1 cellular context compared by ENCODE assay signal in the genomic region with DNA sequence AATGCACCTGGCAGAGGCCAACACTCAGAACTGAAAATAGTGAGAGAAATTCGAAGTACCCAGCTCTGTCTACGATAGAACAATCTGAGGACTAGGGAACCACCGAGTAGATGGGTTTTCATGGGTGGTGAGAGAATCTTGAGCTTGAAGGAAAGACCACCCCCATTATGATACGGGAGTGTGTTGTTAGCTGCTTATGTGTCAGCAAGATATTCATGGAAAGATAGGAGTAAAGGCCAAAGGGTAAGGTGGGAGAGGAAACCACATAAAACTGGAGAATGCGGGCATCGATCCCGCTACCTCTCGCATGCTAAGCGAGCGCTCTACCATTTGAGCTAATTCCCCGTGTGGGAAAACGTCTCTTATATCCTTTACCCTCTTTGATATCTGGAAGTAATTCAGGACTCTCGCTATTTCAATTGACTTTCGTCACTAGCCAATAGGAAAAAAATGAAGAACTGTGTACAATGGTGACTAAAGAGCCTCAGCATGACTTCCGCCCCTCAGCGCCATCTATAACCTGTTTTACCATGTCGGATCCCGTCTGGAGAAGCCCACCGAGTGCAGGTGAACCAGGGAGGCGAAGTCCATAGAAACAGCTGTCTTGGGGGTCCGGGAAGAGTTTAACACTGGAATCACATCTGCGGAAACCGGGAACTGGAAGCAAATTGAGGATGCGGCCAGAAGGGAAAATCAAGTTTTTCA.
TF ChIP-seq lines count a peak whose summit lies in the region.

No MANE protein-coding gene starts in this region.

TF ChIP-seq in IMR-90, 13 proteins besides CTCF, POLR2A, EP300 and RAD21 (continued from another document):
- TF ChIP-seq CEBPB (IDR thresholded peaks at IDR 0.05; ENCODE audit: low read depth, low read length) (peak; percentile 30; the same call in 1 of the 2 replicates), MAZ (IDR thresholded peaks at IDR 0.05; ENCODE audit: borderline replicate concordance, low read depth, low read length) (no peak; the same call in 1 of the 2 replicates)
